In the genomic region with DNA sequence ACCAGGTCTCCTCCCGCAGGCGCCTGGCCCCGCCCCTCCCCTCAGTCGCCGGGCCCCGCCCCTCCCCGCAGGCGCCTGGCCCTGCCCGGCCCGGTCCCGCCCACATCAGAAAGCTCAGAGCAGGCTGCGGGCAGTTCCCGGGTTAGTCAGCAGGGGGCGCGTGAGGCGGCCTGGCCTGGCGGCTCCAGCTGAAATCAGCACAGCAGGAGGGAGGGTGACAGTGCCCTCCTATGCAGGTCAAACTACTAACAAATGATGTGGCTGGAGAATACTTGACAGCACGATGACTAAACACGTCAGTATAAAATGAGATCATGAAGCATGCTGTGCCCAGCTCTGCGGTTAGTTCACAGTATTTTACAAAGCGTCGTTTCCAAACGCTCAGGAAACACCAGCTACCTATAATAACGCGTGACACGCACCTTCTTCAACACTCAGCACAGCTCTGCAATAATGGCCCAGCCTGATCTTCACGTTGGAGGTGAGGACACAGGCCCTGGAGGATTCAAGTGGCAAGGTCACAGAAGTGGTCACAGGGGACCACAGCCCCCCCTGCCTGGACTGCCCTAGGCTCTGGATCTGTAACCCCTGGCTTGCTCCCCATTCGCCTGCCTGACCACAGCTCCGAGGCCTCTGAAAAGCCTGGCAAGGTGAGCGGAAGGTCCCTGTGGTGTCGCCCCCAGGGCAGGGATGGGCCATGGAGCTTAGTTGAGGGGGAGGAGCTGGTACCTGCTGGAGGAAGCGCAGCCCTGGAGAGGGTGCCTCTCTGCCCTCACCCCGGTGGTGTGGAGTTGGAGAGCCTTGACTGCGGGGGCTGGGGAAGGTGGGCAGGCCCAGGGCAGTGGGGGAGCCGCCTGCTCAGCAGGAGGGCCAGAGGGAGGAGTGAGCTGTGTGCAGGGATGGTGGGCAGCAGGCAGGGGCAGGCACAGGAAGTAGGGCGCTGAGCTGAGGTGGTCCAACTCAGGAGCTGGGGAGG, we compare ENCODE assay signal across 8 cellular contexts.
DNase-seq lines count a peak whose midpoint lies in the region; ATAC-seq, FAIRE-seq and TF ChIP-seq lines count a peak whose summit lies in the region.

No MANE protein-coding gene starts in this region.

- H4K20me1 ChIP-seq in osteoblast (ENCODE audit: insufficient read depth, low read length) = no peaks in the 10 kb centered on the region

- WGBS in thyroid gland, 2 donors = 22 to 32% methylated on average over 22 to 28 of the region's 36 CpGs

- no peak overlapping the region for H2AFZ ChIP-seq in osteoblast (ENCODE audit: low read length)

- H3K9me3 ChIP-seq in osteoblast (ENCODE audit: low read depth, low read length) (no peaks in the 10 kb centered on the region), thyroid gland (no peaks in the 10 kb centered on the region)

- FAIRE-seq in frontal cortex (lab: Jason Lieb, UNC) = no peak

- no peak for TF ChIP-seq POLR2A in thyroid gland (IDR thresholded peaks at IDR 0.05)

- H3K4me1 ChIP-seq in osteoblast (ENCODE audit: insufficient read depth, low read length) (peaks cover 4% of the 10 kb centered on the region), thyroid gland (peaks cover 6% of the 10 kb centered on the region in 2 donors)

- H3K79me2 ChIP-seq in osteoblast (ENCODE audit: insufficient read depth, low read length) = no peaks in the 10 kb centered on the region

- H3K36me3 ChIP-seq in osteoblast (ENCODE audit: insufficient read depth, low read length) (no peaks in the 10 kb centered on the region), thyroid gland (no peaks in the 10 kb centered on the region)

- H3K4me3 ChIP-seq in osteoblast (ENCODE audit: insufficient read depth, low read length) = no peak overlapping the region
- no peak overlapping the region for H3K4me3 ChIP-seq in thyroid gland (replicated peaks in 1 of 3)

- intact Hi-C loops in thyroid gland (cut with DNase I) = loop anchor here (2.0 to 10.0 kb wide), 3 partner anchors 55 to 173 kb away; a partner anchor contains a TSS

- H3K27ac ChIP-seq in osteoblast (ENCODE audit: low read depth, low read length) (no peak overlapping the region), thyroid gland (no peak overlapping the region)

- ATAC-seq in GM21825 (IDR thresholded peaks at IDR 0.05; ENCODE audit: unreplicated experiment) = peak; percentile 52

- H3K27me3 ChIP-seq in osteoblast (ENCODE audit: insufficient read depth, low read length) = peaks cover 29% of the 10 kb centered on the region
- no peaks in the 10 kb centered on the region for H3K27me3 ChIP-seq in thyroid gland

- no peak overlapping the region for H3K4me2 ChIP-seq in osteoblast (ENCODE audit: insufficient read depth, low read length)

- TF ChIP-seq CTCF in osteoblast (IDR thresholded peaks at IDR 0.05; ENCODE audit: extremely low read depth, low read depth, low read length) (peak; percentile 74), thyroid gland (IDR thresholded peaks at IDR 0.05) (peak; percentile 75 to 99 (median 86))

- peak; percentile 43 for DNase-seq in DMS79 treated with DMSO at 0.1 percent for 48 hours (lab: John Stamatoyannopoulos, UW)
- peak; percentile 95 for DNase-seq in LHCN-M2 (ENCODE audit: low read depth)
- peak; percentile 83 to 90 for DNase-seq in SHP77 (lab: John Stamatoyannopoulos, UW)
- peak; percentile 97 for DNase-seq in activated effector memory CD4-positive, alpha-beta T cell treated with anti-CD3 and anti-CD28 coated beads, Interleukin-2, amount 50 U/mL, for 16 hours
- peak; percentile 75 to 89 for DNase-seq in frontal cortex (ENCODE audit: low spot score in 2 of 2)
- peak; percentile 98 for DNase-seq in osteoblast (ENCODE audit: insufficient read length, low spot score, missing footprints)
- peak; percentile 90 to 93 for DNase-seq in thyroid gland

Comparison
In these comparisons a context has a peak if more than half of its experiments do, and no peak if none do; other contexts are left out.
1. DNase-seq: peak in every context shown above with its lines; median percentile 98 in osteoblast; 97 in activated effector memory CD4-positive, alpha-beta T cell treated with anti-CD3 and anti-CD28 coated beads, Interleukin-2, amount 50 U/mL, for 16 hours; 95 in LHCN-M2; 92 in thyroid gland; 86 in SHP77; 82 in frontal cortex; 43 in DMS79 treated with DMSO at 0.1 percent for 48 hours.